8 cellular contexts compared by ENCODE assay signal in genomic region chr7:92634924-92635519, GRCh38. TPM values are rescaled to one million over a fixed set of nuclear protein-coding genes. Genes with fewer than 3 reads are reported as not detected.
DNase-seq lines count a peak whose midpoint lies in the region; ATAC-seq and TF ChIP-seq lines count a peak whose summit lies in the region.

No MANE protein-coding gene starts in this region.

- no peaks in the 10 kb centered on the region for H3K36me3 ChIP-seq in iPS-20b (ENCODE audit: insufficient read depth, low read depth, low read length)

- peaks cover 73% of the 10 kb centered on the region for H3K4me1 Mint-ChIP-seq in activated naive CD8-positive, alpha-beta T cell (ENCODE audit: low read depth)

- H3K27me3 ChIP-seq in iPS-20b (ENCODE audit: insufficient read depth, low read length) = no peaks in the 10 kb centered on the region

- no peak for TF ChIP-seq CTCF in AG04449 (IDR thresholded peaks at IDR 0.05; ENCODE audit: insufficient read depth, low read length, missing control alignments)

- DNase-seq in AG04449 (ENCODE audit: low read depth, low spot score) = peak; percentile 56
- DNase-seq in HT1080 (ENCODE audit: low read depth) = peak; percentile 87
- DNase-seq in superior temporal gyrus (ENCODE audit: extremely low spot score) = peak; percentile 55
- DNase-seq in NCI-H748 treated with DMSO at 0.1 percent for 48 hours (lab: John Stamatoyannopoulos, UW) = no peak

- H3K9me3 Mint-ChIP-seq in activated naive CD8-positive, alpha-beta T cell (ENCODE audit: low read depth) = no peaks in the 10 kb centered on the region

- no peaks in the 10 kb centered on the region for H3K9me3 ChIP-seq in iPS-20b (ENCODE audit: insufficient read depth, low read depth, low read length)

- H3K36me3 Mint-ChIP-seq in activated naive CD8-positive, alpha-beta T cell = peaks cover 5% of the 10 kb centered on the region

- CTCF ChIA-PET in AG04449 (lab: Yijun Ruan, JAX) = interaction anchor here (0.9 to 5.7 kb wide), 2 partner anchors 15 to 22 kb away, joined by 4 to 38 read pairs; no protein-coding TSS in a partner anchor

- H3K27me3 Mint-ChIP-seq in activated naive CD8-positive, alpha-beta T cell = no peaks in the 10 kb centered on the region

- H3K4me3 ChIP-seq in AG04449 (ENCODE audit: low read depth, low read length) = no peak overlapping the region
- H3K4me3 ChIP-seq in iPS-20b (ENCODE audit: low read length) = no peak overlapping the region; the same call in 1 of the 2 replicates

- no peak overlapping the region for H3K27ac ChIP-seq in iPS-20b (ENCODE audit: low read length)

- H3K9ac ChIP-seq in iPS-20b (ENCODE audit: low read depth, low read length) = peak overlapping the region; percentile 24

- peak overlapping the region; percentile 98 for H3K27ac Mint-ChIP-seq in activated naive CD8-positive, alpha-beta T cell

- POLR2A ChIA-PET in AG04449 (lab: Yijun Ruan, JAX) = no interaction called here

- ATAC-seq in GM19372 (IDR thresholded peaks at IDR 0.05; ENCODE audit: low read depth, unreplicated experiment) (peak; percentile 30), HG03025 (IDR thresholded peaks at IDR 0.05; ENCODE audit: low FRiP score, unreplicated experiment) (no peak)

- peak overlapping the region; percentile 72 for H3K4me3 Mint-ChIP-seq in activated naive CD8-positive, alpha-beta T cell

- peaks cover 24% of the 10 kb centered on the region for H3K4me1 ChIP-seq in iPS-20b (ENCODE audit: insufficient read depth, low read length)

RNA-seq across cellular contexts. Expression of gene FAM133B, which starts 44.8 kb away (rescaled TPM):
- 20.0 and 20.5 TPM in 2 replicates for total RNA-seq in HT1080 (2014; rRNA removed; shearing (Covaris generic))
- polyA plus RNA-seq in HT1080 (2015; cell fraction: cytosol; rRNA removed) = 23.3 and 23.8 TPM in 2 replicates
- 44.7 and 47.2 TPM in 2 replicates for polyA plus RNA-seq in HT1080 (2015; cell fraction: nucleus; rRNA removed)
